ENCODE assay signal across 1 cellular context in genomic region chr9:81819859-81820546, GRCh38.
TF ChIP-seq lines count a peak whose summit lies in the region.

No MANE protein-coding gene starts in this region.

TF ChIP-seq in HepG2, 621 proteins besides CTCF, POLR2A, EP300 and RAD21 (continued from another document):
- TF ChIP-seq PAXIP1 (CRISPR knock-in tag; conservative IDR thresholded peaks at IDR 0.05) (peak; percentile 55; the same call in 1 of the 2 replicates), EHMT2 (IDR thresholded peaks at IDR 0.05; ENCODE audit: borderline replicate concordance, low read depth, low read length) (no peak), FOXO1 (CRISPR knock-in tag; IDR thresholded peaks at IDR 0.05) (peak; percentile 39; the same call in 1 of the 2 replicates), PRMT3 (CRISPR knock-in tag; IDR thresholded peaks at IDR 0.05; ENCODE audit: borderline replicate concordance, low read depth) (no peak), HDAC1 (CRISPR knock-in tag; IDR thresholded peaks at IDR 0.05) (peak; percentile 60), NAIF1 (CRISPR knock-in tag; IDR thresholded peaks at IDR 0.05; ENCODE audit: borderline replicate concordance) (no peak), ZNF670 (CRISPR knock-in tag; IDR thresholded peaks at IDR 0.05; ENCODE audit: borderline replicate concordance) (0 out of 2 replicates have a peak, but pooled peaks have one; percentile 48), MTA3 (CRISPR knock-in tag; IDR thresholded peaks at IDR 0.05) (no peak), KDM1A (CRISPR knock-in tag; IDR thresholded peaks at IDR 0.05) (no peak), ZNF615 (CRISPR knock-in tag; IDR thresholded peaks at IDR 0.05; ENCODE audit: borderline replicate concordance) (no peak), SOX5 (CRISPR knock-in tag; IDR thresholded peaks at IDR 0.05; ENCODE audit: borderline replicate concordance) (peak; percentile 36; the same call in 1 of the 2 replicates), U2AF1 (optimal IDR thresholded peaks at IDR 0.05; ENCODE audit: low read depth, low read length) (no peak)
